ENCODE assay signal across 25 cellular contexts in the genomic region with DNA sequence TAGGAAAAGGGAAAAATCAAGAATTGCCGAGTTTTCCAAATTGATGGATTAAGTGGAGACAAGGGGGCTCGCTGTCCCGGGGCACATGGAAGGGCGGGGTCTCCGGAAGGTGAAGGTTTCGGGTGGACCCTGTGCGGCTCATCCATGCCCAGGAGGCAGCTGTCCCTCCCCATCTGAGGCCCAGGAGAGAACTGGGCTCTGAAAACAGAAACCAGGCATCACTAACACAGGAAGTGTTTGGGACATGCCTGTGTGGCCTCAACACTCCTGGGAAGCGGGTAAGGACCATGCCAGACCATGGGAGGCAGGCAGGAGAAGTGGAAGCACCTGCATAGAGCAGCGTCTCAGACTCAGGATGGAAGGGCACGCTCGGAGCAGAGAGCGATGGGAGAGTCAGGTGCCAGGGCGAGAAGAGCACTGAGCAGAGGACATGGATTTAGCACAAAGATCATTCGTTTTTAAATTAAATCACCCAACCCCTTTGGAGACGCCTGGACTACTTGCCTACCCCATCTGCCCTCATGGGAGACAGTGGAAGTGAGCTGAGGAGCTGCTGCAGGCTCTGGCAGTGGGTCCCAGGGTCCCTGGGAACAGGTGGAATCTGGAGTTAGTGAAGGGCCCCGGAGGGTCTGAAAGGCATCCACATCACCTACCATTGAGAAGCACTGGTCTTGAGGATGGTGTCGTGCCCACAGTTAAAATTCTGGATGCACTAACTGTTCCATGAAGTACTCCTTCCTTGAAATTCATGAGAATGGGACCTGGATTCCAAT.
"Had no signal": no experiment of that assay in that cellular context is flagged by ENCODE, and none has a peak within 500 bp of the region (broad histone marks: within the 10 kb centered on the region; RNA-seq: fewer than 3 reads in every experiment).

No MANE protein-coding gene starts in this region.

- H3K27me3 ChIP-seq: right lobe of liver, tibial artery, upper lobe of right lung had no signal

- H3K27ac Mint-ChIP-seq: naive thymus-derived CD8-positive, alpha-beta T cell; progenitor cell of endocrine pancreas; stimulated activated memory B cell treated with anti-CD40 and anti-IgM and Interleukin-4, amounts not matched to agents 10 μg/mL and 1 μg/mL and 100 μg/mL, for 72 hours; stimulated activated naive CD8-positive, alpha-beta T cell treated with anti-CD3 and anti-CD28 coated beads, Interleukin-15, Interleukin-2, amounts not matched to agents 100 ng/mL and 50 ng/mL, for 24 hours had no signal

- H3K4me3 ChIP-seq: dorsolateral prefrontal cortex, esophagus squamous epithelium, gastroesophageal sphincter, mucosa of descending colon, pancreas, right lobe of liver, spleen, tibial artery, upper lobe of right lung had no signal

- H3K27ac ChIP-seq: dorsolateral prefrontal cortex, epithelial cell of prostate, esophagus squamous epithelium, gastroesophageal sphincter, pancreas, right lobe of liver, spleen, tibial artery, upper lobe of right lung had no signal

- ATAC-seq: gastroesophageal sphincter; left cardiac atrium; left ventricle myocardium superior; mucosa of descending colon; naive thymus-derived CD8-positive, alpha-beta T cell; pancreas; right lobe of liver; stimulated activated memory B cell treated with anti-CD40 and anti-IgM and Interleukin-4, amounts not matched to agents 10 μg/mL and 1 μg/mL and 100 μg/mL, for 72 hours; upper lobe of right lung had no signal

- H3K4me3 Mint-ChIP-seq: central memory CD8-positive, alpha-beta T cell; naive thymus-derived CD8-positive, alpha-beta T cell; stimulated activated memory B cell treated with anti-CD40 and anti-IgM and Interleukin-4, amounts not matched to agents 10 μg/mL and 1 μg/mL and 100 μg/mL, for 72 hours; stimulated activated naive CD8-positive, alpha-beta T cell treated with anti-CD3 and anti-CD28 coated beads, Interleukin-15, Interleukin-2, amounts not matched to agents 100 ng/mL and 50 ng/mL, for 24 hours had no signal

- H3K4me1 Mint-ChIP-seq: central memory CD8-positive, alpha-beta T cell; naive thymus-derived CD8-positive, alpha-beta T cell; stimulated activated memory B cell treated with anti-CD40 and anti-IgM and Interleukin-4, amounts not matched to agents 10 μg/mL and 1 μg/mL and 100 μg/mL, for 72 hours had no signal

- H3K9me3 Mint-ChIP-seq: central memory CD8-positive, alpha-beta T cell; stimulated activated naive CD8-positive, alpha-beta T cell treated with anti-CD3 and anti-CD28 coated beads, Interleukin-15, Interleukin-2, amounts not matched to agents 100 ng/mL and 50 ng/mL, for 24 hours had no signal

- H3K27me3 Mint-ChIP-seq: stimulated activated memory B cell treated with anti-CD40 and anti-IgM and Interleukin-4, amounts not matched to agents 10 μg/mL and 1 μg/mL and 100 μg/mL, for 72 hours; stimulated activated naive CD8-positive, alpha-beta T cell treated with anti-CD3 and anti-CD28 coated beads, Interleukin-15, Interleukin-2, amounts not matched to agents 100 ng/mL and 50 ng/mL, for 24 hours had no signal

- H3K4me1 ChIP-seq: esophagus squamous epithelium, gastroesophageal sphincter, pancreas, right lobe of liver, spleen, tibial artery, upper lobe of right lung had no signal

- H3K36me3 Mint-ChIP-seq: naive thymus-derived CD8-positive, alpha-beta T cell; stimulated activated memory B cell treated with anti-CD40 and anti-IgM and Interleukin-4, amounts not matched to agents 10 μg/mL and 1 μg/mL and 100 μg/mL, for 72 hours had no signal

- H3K9me3 ChIP-seq: esophagus squamous epithelium, gastroesophageal sphincter, mucosa of descending colon, pancreas, right lobe of liver, tibial artery, upper lobe of right lung had no signal

- DNase-seq: cortex of kidney; dorsolateral prefrontal cortex; effector memory CD4-positive, alpha-beta T cell; esophagus squamous epithelium; foreskin fibroblast; glutamatergic neuron; left cardiac atrium; left ventricle myocardium superior; mammary epithelial cell; mucosa of descending colon; naive thymus-derived CD8-positive, alpha-beta T cell; spleen; stimulated activated CD4-positive, alpha-beta T cell treated with anti-CD3 and anti-CD28 coated beads, Interleukin-15, amount 100 ng/mL, for 24 hours; stimulated activated CD4-positive, alpha-beta T cell treated with anti-CD3 and anti-CD28 coated beads, Interleukin-1b, Interleukin-23, amount 100 ng/mL, for 48 hours; stimulated activated CD4-positive, alpha-beta T cell treated with anti-CD3 and anti-CD28 coated beads, Interleukin-4, amount 100 ng/mL, for 24 hours; tibial artery; upper lobe of right lung had no signal

- H3K36me3 ChIP-seq: esophagus squamous epithelium, gastroesophageal sphincter, pancreas, right lobe of liver, spleen, tibial artery, upper lobe of right lung had no signal
